ENCODE assay signal across 16 cellular contexts in the genomic region with DNA sequence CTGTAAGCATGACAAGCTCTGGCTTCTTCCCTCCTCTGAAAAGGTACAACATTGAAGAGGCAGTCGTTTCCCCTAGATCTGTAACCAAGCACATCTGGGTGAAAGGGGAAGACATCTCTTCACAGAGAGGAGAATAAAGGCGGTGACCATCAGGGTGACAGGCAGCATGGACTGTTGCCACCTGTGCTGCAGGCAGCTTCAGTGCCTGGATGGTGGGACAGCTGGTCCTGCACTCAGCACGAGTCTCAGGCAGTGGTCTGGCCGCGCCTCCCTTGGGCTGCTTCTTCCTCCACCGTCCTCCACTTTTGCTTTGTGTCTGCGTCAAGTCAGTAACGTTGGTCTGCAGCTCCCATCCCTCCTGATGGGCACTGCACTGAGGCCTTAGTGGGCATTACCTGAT.
DNase-seq lines count a peak whose midpoint lies in the region; ATAC-seq and TF ChIP-seq lines count a peak whose summit lies in the region.
"Had no signal": no experiment of that assay in that cellular context is flagged by ENCODE, and none has a peak within 500 bp of the region (broad histone marks: within the 10 kb centered on the region; RNA-seq: fewer than 3 reads in every experiment).

No MANE protein-coding gene starts in this region.

- H3K4me2 ChIP-seq in trophoblast cell (ENCODE audit: low read length) = no peak overlapping the region
- H3K4me2 ChIP-seq: KMS-11 had no signal

- no peaks in the 10 kb centered on the region for H3K9me3 Mint-ChIP-seq in natural killer cell treated with Interleukin-12 subunit alpha and Interleukin-12 subunit beta and Interleukin-15 and Interleukin-18, amount 100 ng/mL, for 72 hours
- H3K9me3 Mint-ChIP-seq in natural killer cell = no peaks in the 10 kb centered on the region

- H3K27me3 ChIP-seq in body of pancreas = no peaks in the 10 kb centered on the region
- H3K27me3 ChIP-seq in trophoblast cell (ENCODE audit: insufficient read depth, low read length) = no peaks in the 10 kb centered on the region
- H3K27me3 ChIP-seq: Peyer's patch had no signal

- TF ChIP-seq POLR2A in body of pancreas (IDR thresholded peaks at IDR 0.05) = no peak

- H3K14ac ChIP-seq in trophoblast cell (ENCODE audit: low read length) = no peak overlapping the region

- H3K4me1 ChIP-seq in body of pancreas = peaks cover 53% of the 10 kb centered on the region
- peaks cover 0 to 4% of the 10 kb centered on the region in 2 experiments for H3K4me1 ChIP-seq in trophoblast cell (ENCODE audit: control insufficient read depth in 1 of 2, insufficient read depth in 2 of 2, low read length in 2 of 2)

- no peak overlapping the region for H4K91ac ChIP-seq in trophoblast cell (ENCODE audit: low read depth, low read length)

- TF ChIP-seq CTCF in natural killer cell (IDR thresholded peaks at IDR 0.05) = no peak
- no peak for TF ChIP-seq CTCF in body of pancreas (IDR thresholded peaks at IDR 0.05)

- no peak overlapping the region for H4K8ac ChIP-seq in trophoblast cell (ENCODE audit: low read depth, low read length)

- no peak overlapping the region for H3K9ac ChIP-seq in trophoblast cell (ENCODE audit: low read length)
- H3K9ac ChIP-seq: KMS-11 had no signal

- H3K4me1 Mint-ChIP-seq in natural killer cell treated with Interleukin-12 subunit alpha and Interleukin-12 subunit beta and Interleukin-15 and Interleukin-18, amount 100 ng/mL, for 72 hours (ENCODE audit: low read depth in 2 of 2) = peaks cover 6 to 10% of the 10 kb centered on the region in 2 donors
- peaks cover 0 to 11% of the 10 kb centered on the region in 2 donors for H3K4me1 Mint-ChIP-seq in natural killer cell

- no peak overlapping the region for H3K4me3 Mint-ChIP-seq in natural killer cell treated with Interleukin-12 subunit alpha and Interleukin-12 subunit beta and Interleukin-15 and Interleukin-18, amount 100 ng/mL, for 72 hours
- H3K4me3 Mint-ChIP-seq in natural killer cell = no peak overlapping the region

- no peak overlapping the region for H4K12ac ChIP-seq in trophoblast cell (ENCODE audit: low read depth, low read length)

- no peak overlapping the region for H2AK5ac ChIP-seq in trophoblast cell (ENCODE audit: low read length)

- no peak overlapping the region for H2AFZ ChIP-seq in trophoblast cell (ENCODE audit: insufficient read depth, low read length, poor library complexity)

- H3K18ac ChIP-seq in trophoblast cell (ENCODE audit: low read length) = no peak overlapping the region

- peak; percentile 11 to 35 for ATAC-seq in natural killer cell treated with Interleukin-12 subunit alpha and Interleukin-12 subunit beta and Interleukin-15 and Interleukin-18, amount 100 ng/mL, for 72 hours
- ATAC-seq in natural killer cell (no peak), body of pancreas (no peak), GM18861 (IDR thresholded peaks at IDR 0.05; ENCODE audit: unreplicated experiment) (no peak)

- H3K79me2 ChIP-seq in trophoblast cell (ENCODE audit: control insufficient read depth, insufficient read depth, low read length, poor library complexity) = no peaks in the 10 kb centered on the region

- WGBS in body of pancreas, 2 donors = 69 to 84% methylated on average over 8 of the region's 8 CpGs
- no CpG with 5 or more reads among the region's 8 CpGs for WGBS in trophoblast cell (ENCODE audit: extremely low coverage, insufficient coverage, insufficient read length)

- H3K4ac ChIP-seq in trophoblast cell (ENCODE audit: low read depth, low read length) = no peak overlapping the region

- no peak overlapping the region for H3K4me3 ChIP-seq in body of pancreas
- H3K4me3 ChIP-seq in trophoblast cell (ENCODE audit: low read depth, low read length) = no peak overlapping the region
- H3K4me3 ChIP-seq: Peyer's patch had no signal

- no peak overlapping the region for H2BK120ac ChIP-seq in trophoblast cell (ENCODE audit: insufficient read depth, low read length, poor library complexity)

- no peak overlapping the region for H2BK12ac ChIP-seq in trophoblast cell (ENCODE audit: low read length)

- no peak overlapping the region for H3K27ac Mint-ChIP-seq in natural killer cell treated with Interleukin-12 subunit alpha and Interleukin-12 subunit beta and Interleukin-15 and Interleukin-18, amount 100 ng/mL, for 72 hours
- H3K27ac Mint-ChIP-seq in natural killer cell = no peak overlapping the region

- H3K23ac ChIP-seq in trophoblast cell (ENCODE audit: low read length) = peak overlapping the region; percentile 37

- no peaks in the 10 kb centered on the region for H3K79me1 ChIP-seq in trophoblast cell (ENCODE audit: low read length)

- no peak overlapping the region for H2BK5ac ChIP-seq in trophoblast cell (ENCODE audit: low read depth, low read length, poor library complexity)

- no peak for DNase-seq in natural killer cell treated with Interleukin-12 subunit alpha and Interleukin-12 subunit beta and Interleukin-15 and Interleukin-18, amount 100 ng/mL, for 72 hours (ENCODE audit: low spot score)
- DNase-seq in natural killer cell = no peak
- peak in 1 of 4 donors; percentile 29 for DNase-seq in body of pancreas
- DNase-seq in trophoblast cell = no peak
- DNase-seq in NCI-H774 (lab: John Stamatoyannopoulos, UW) = no peak
- DNase-seq in H4 (ENCODE audit: low spot score) = no peak
- DNase-seq: AML-193; CD4-positive, CD25-positive, alpha-beta regulatory T cell; DND-41; GOT3; NCI-H1092; NCI-H226; Peyer's patch; SHP77 treated with DMSO at 0.1 percent for 48 hours had no signal

- no peaks in the 10 kb centered on the region for H3K36me3 ChIP-seq in body of pancreas (replicated peaks in 1 of 2; ENCODE audit: insufficient read depth in 1 of 2, low read depth in 2 of 2)
- H3K36me3 ChIP-seq in trophoblast cell (ENCODE audit: control insufficient read depth in 1 of 2, insufficient read depth in 2 of 2, low read length in 2 of 2) = no peaks in the 10 kb centered on the region
- H3K36me3 ChIP-seq: Peyer's patch had no signal

- H3K36me3 Mint-ChIP-seq in natural killer cell treated with Interleukin-12 subunit alpha and Interleukin-12 subunit beta and Interleukin-15 and Interleukin-18, amount 100 ng/mL, for 72 hours = no peaks in the 10 kb centered on the region
- H3K36me3 Mint-ChIP-seq in natural killer cell = no peaks in the 10 kb centered on the region
- H3K36me3 Mint-ChIP-seq: CD4-positive, CD25-positive, alpha-beta regulatory T cell had no signal

- H3K27me3 Mint-ChIP-seq in natural killer cell treated with Interleukin-12 subunit alpha and Interleukin-12 subunit beta and Interleukin-15 and Interleukin-18, amount 100 ng/mL, for 72 hours = peaks cover 9 to 13% of the 10 kb centered on the region in 2 donors
- peaks cover 2 to 4% of the 10 kb centered on the region in 2 donors for H3K27me3 Mint-ChIP-seq in natural killer cell (ENCODE audit: low read depth in 2 of 2)

- H3K9me3 ChIP-seq in body of pancreas (peaks cover 0 to 4% (median 0%) of the 10 kb centered on the region in 3 donors), trophoblast cell (ENCODE audit: insufficient read depth, low read depth, low read length) (peaks cover 2% of the 10 kb centered on the region)
- H3K9me3 ChIP-seq: Peyer's patch had no signal

- intact Hi-C loops in natural killer cell (cut with micrococcal nuclease) (no loop called here), body of pancreas (cut with DNase I) (loop anchor here (10.0 kb wide), 1 partner anchor 74 kb away; no protein-coding TSS in a partner anchor)

- peak overlapping the region in 3 of 4 donors; percentile 2 to 91 (median 90) for H3K27ac ChIP-seq in body of pancreas
- H3K27ac ChIP-seq in trophoblast cell (ENCODE audit: low read depth, low read length) = no peak overlapping the region
- H3K27ac ChIP-seq: KMS-11 had no signal

Comparison
In these comparisons a context has a peak if more than half of its experiments do, and no peak if none do; other contexts are left out.
1. ATAC-seq: peak in natural killer cell treated with Interleukin-12 subunit alpha and Interleukin-12 subunit beta and Interleukin-15 and Interleukin-18, amount 100 ng/mL, for 72 hours (2 of 2); none in natural killer cell (0 of 3), body of pancreas (single experiment) and GM18861 (single experiment).